In genomic region chr1:168136709-168137514, GRCh38 we compare ENCODE assay signal across 8 cellular contexts. TPM values are rescaled to one million over a fixed set of nuclear protein-coding genes. Genes with fewer than 3 reads are reported as not detected.
DNase-seq lines count a peak whose midpoint lies in the region; ATAC-seq and TF ChIP-seq lines count a peak whose summit lies in the region.

Gene GPR161, minus strand, starts transcription at chr1:168136930. Its CDS starts 32,080 bp downstream, at chr1:168104850.

- H3K27ac ChIP-seq in urinary bladder (ENCODE audit: low read depth), result peak within 1 kb of the TSS; percentile 82

- peak within 1 kb of the TSS; percentile 33 for H3K27ac Mint-ChIP-seq in activated T-helper 2 cell treated with anti-CD3 and anti-CD28 coated beads, Interferon-gamma antibody, Interleukin-2, Interleukin-4, amounts not matched to agents 10 μg/mL and 5 μg/mL and 100 μg/mL, durations not matched to agents 14 hours and 24 hours and 36 hours
- peak within 1 kb of the TSS in 5 of 6 donors; percentile 44 to 90 (median 80) for H3K27ac Mint-ChIP-seq in naive B cell

- no peaks in the 10 kb centered on the region for H3K36me3 ChIP-seq in urinary bladder (ENCODE audit: insufficient read depth)

- peaks cover 16% of the 10 kb centered on the region for H3K4me1 Mint-ChIP-seq in activated T-helper 2 cell treated with anti-CD3 and anti-CD28 coated beads, Interferon-gamma antibody, Interleukin-2, Interleukin-4, amounts not matched to agents 10 μg/mL and 5 μg/mL and 100 μg/mL, durations not matched to agents 14 hours and 24 hours and 36 hours (ENCODE audit: low read depth)
- H3K4me1 Mint-ChIP-seq in naive B cell, result peaks cover 16 to 20% (median 19%) of the 10 kb centered on the region in 3 donors

- peak; percentile 56 for ATAC-seq in GM18867 (IDR thresholded peaks at IDR 0.05; ENCODE audit: unreplicated experiment)
- ATAC-seq in naive B cell (ENCODE audit: low read depth in 2 of 2), result peak; percentile 62 to 67
- no peak for ATAC-seq in HG02938 (IDR thresholded peaks at IDR 0.05; ENCODE audit: unreplicated experiment)

- DNase-seq in ACHN (peak; percentile 57), NCI-H226 (peak; percentile 10), fibroblast of pulmonary artery (ENCODE audit: low read depth) (peak; percentile 31), naive B cell (peak; percentile 35)
- DNase-seq in activated T-helper 2 cell treated with anti-CD3 and anti-CD28 coated beads, Interferon-gamma antibody, Interleukin-2, Interleukin-4, amounts not matched to agents 10 μg/mL and 5 μg/mL and 100 μg/mL, durations not matched to agents 14 hours and 24 hours and 36 hours (ENCODE audit: low spot score), result peak; percentile 29

- WGBS in urinary bladder, result 2% methylated on average over 85 of the region's 86 CpGs

- H3K4me3 Mint-ChIP-seq in activated T-helper 2 cell treated with anti-CD3 and anti-CD28 coated beads, Interferon-gamma antibody, Interleukin-2, Interleukin-4, amounts not matched to agents 10 μg/mL and 5 μg/mL and 100 μg/mL, durations not matched to agents 14 hours and 24 hours and 36 hours (ENCODE audit: low read depth), result peak within 1 kb of the TSS; percentile 85
- H3K4me3 Mint-ChIP-seq in naive B cell, result peak within 1 kb of the TSS; percentile 91 to 99 (median 95)

- H3K9me3 Mint-ChIP-seq in activated T-helper 2 cell treated with anti-CD3 and anti-CD28 coated beads, Interferon-gamma antibody, Interleukin-2, Interleukin-4, amounts not matched to agents 10 μg/mL and 5 μg/mL and 100 μg/mL, durations not matched to agents 14 hours and 24 hours and 36 hours, result no peaks in the 10 kb centered on the region
- no peaks in the 10 kb centered on the region for H3K9me3 Mint-ChIP-seq in naive B cell

- no peak for TF ChIP-seq CTCF in fibroblast of pulmonary artery (IDR thresholded peaks at IDR 0.05; ENCODE audit: low read length, missing control alignments)

- no peaks in the 10 kb centered on the region for H3K4me1 ChIP-seq in urinary bladder (ENCODE audit: insufficient read depth)

- H3K4me3 ChIP-seq in fibroblast of pulmonary artery (replicated peaks; ENCODE audit: low read depth, low read length) (peak within 1 kb of the TSS; percentile 74), urinary bladder (ENCODE audit: low read depth, low read length) (peak within 1 kb of the TSS; percentile 67)

- no peaks in the 10 kb centered on the region for H3K36me3 Mint-ChIP-seq in activated T-helper 2 cell treated with anti-CD3 and anti-CD28 coated beads, Interferon-gamma antibody, Interleukin-2, Interleukin-4, amounts not matched to agents 10 μg/mL and 5 μg/mL and 100 μg/mL, durations not matched to agents 14 hours and 24 hours and 36 hours (ENCODE audit: low read depth)
- peaks cover 0 to 8% of the 10 kb centered on the region in 2 donors for H3K36me3 Mint-ChIP-seq in naive B cell

- in situ Hi-C loops in ACHN (cut with HindIII; ENCODE audit: low pct_ligation_motif_present, low pct_unique_long_range_greater_than_20kb, low sequenced_read_pairs), result no loop called here

- H3K27me3 Mint-ChIP-seq in activated T-helper 2 cell treated with anti-CD3 and anti-CD28 coated beads, Interferon-gamma antibody, Interleukin-2, Interleukin-4, amounts not matched to agents 10 μg/mL and 5 μg/mL and 100 μg/mL, durations not matched to agents 14 hours and 24 hours and 36 hours (ENCODE audit: low read depth), result peaks cover 48% of the 10 kb centered on the region
- peaks cover 11 to 29% (median 19%) of the 10 kb centered on the region in 3 donors for H3K27me3 Mint-ChIP-seq in naive B cell

- intact Hi-C loops in activated T-helper 2 cell treated with anti-CD3 and anti-CD28 coated beads, Interferon-gamma antibody, Interleukin-2, Interleukin-4, amounts not matched to agents 10 μg/mL and 5 μg/mL and 100 μg/mL, durations not matched to agents 14 hours and 24 hours and 36 hours (cut with micrococcal nuclease), result loop anchor here (2.0 to 5.0 kb wide), 4 partner anchors 42 to 200 kb away; partner anchors contain the start of genes DCAF6, MPC2 and TIPRL

RNA-seq across cellular contexts. Expression of gene GPR161, which starts in this region (rescaled TPM):
- total RNA-seq in activated T-helper 2 cell treated with anti-CD3 and anti-CD28 coated beads, Interferon-gamma antibody, Interleukin-2, Interleukin-4, amounts not matched to agents 10 μg/mL and 5 μg/mL and 100 μg/mL, durations not matched to agents 14 hours and 24 hours and 36 hours, result 1.3 and 2.4 TPM in 2 replicates
- 1 to 10 TPM in 1 of 6 donors, under 1 TPM in 3, not detected in 2; 0.19 to 3.4 (median 0.25) TPM for polyA plus RNA-seq in naive B cell (ENCODE audit: low read depth in 6 of 6)
- 20.5 TPM for total RNA-seq in urinary bladder
- 13.6 TPM for polyA plus RNA-seq in urinary bladder
